17 cellular contexts compared by ENCODE assay signal in genomic region chr18:48818329-48819254, GRCh38.
DNase-seq lines count a peak whose midpoint lies in the region; ATAC-seq, FAIRE-seq and TF ChIP-seq lines count a peak whose summit lies in the region.
"Had no signal": no experiment of that assay in that cellular context is flagged by ENCODE, and none has a peak within 500 bp of the region (broad histone marks: within the 10 kb centered on the region; RNA-seq: fewer than 3 reads in every experiment).

No MANE protein-coding gene starts in this region.

- peaks cover 11% of the 10 kb centered on the region for H3K9me3 Mint-ChIP-seq in activated naive CD8-positive, alpha-beta T cell treated with anti-CD3 and anti-CD28 coated beads, Interleukin-2, amount 50 U/mL, for 24 hours
- H3K9me3 Mint-ChIP-seq: dendritic cell treated with granulocyte-macrophage colony-stimulating factor and Interleukin-4, amounts not matched to agents 40 ng/mL and 50 ng/mL, for 4 days had no signal

- ATAC-seq in activated naive CD8-positive, alpha-beta T cell treated with anti-CD3 and anti-CD28 coated beads, Interleukin-2, amount 50 U/mL, for 24 hours, result no peak
- ATAC-seq in GM18861 (IDR thresholded peaks at IDR 0.05; ENCODE audit: unreplicated experiment), result no peak
- ATAC-seq in GM21360 (IDR thresholded peaks at IDR 0.05; ENCODE audit: unreplicated experiment), result no peak
- ATAC-seq: foreskin keratinocyte, left lung had no signal

- peak; percentile 52 for DNase-seq in NCI-H2227 treated with DMSO at 0.1 percent for 48 hours (lab: John Stamatoyannopoulos, UW)
- peak; percentile 1 for DNase-seq in activated naive CD8-positive, alpha-beta T cell treated with anti-CD3 and anti-CD28 coated beads, Interleukin-2, amount 50 U/mL, for 24 hours
- DNase-seq in kidney, result peak; percentile 53
- DNase-seq in stimulated activated CD8-positive, alpha-beta memory T cell treated with anti-CD3 and anti-CD28 coated beads, Interleukin-4, amount 100 ng/mL, for 48 hours, result peak; percentile 16
- DNase-seq in GM12891 (ENCODE audit: insufficient read length, low spot score), result no peak
- no peak for DNase-seq in T1000 (lab: John Stamatoyannopoulos, UW)
- DNase-seq: foreskin keratinocyte; GDM1; NCI-H524; SJCRH30; stimulated activated naive CD4-positive, alpha-beta T cell had no signal

- FAIRE-seq in kidney (lab: Jason Lieb, UNC) (no peak), GM12891 (lab: Jason Lieb, UNC) (no peak)

- H3K4me3 ChIP-seq in kidney (ENCODE audit: low read length in 2 of 2), result no peak overlapping the region
- H3K4me3 ChIP-seq: left lung, SJCRH30 had no signal

- H3K9ac ChIP-seq in kidney (ENCODE audit: low read length in 2 of 2), result no peak overlapping the region
- H3K9ac ChIP-seq: parathyroid adenoma had no signal

- H3K4me1 Mint-ChIP-seq in activated naive CD8-positive, alpha-beta T cell treated with anti-CD3 and anti-CD28 coated beads, Interleukin-2, amount 50 U/mL, for 24 hours, result peaks cover 57% of the 10 kb centered on the region

- peaks cover 0 to 4% of the 10 kb centered on the region in 2 donors for H3K36me3 ChIP-seq in kidney (ENCODE audit: control insufficient read depth in 1 of 2, insufficient read depth in 2 of 2, low read length in 2 of 2)
- H3K36me3 ChIP-seq: SJCRH30 had no signal

- no peaks in the 10 kb centered on the region for H3K27me3 Mint-ChIP-seq in activated naive CD8-positive, alpha-beta T cell treated with anti-CD3 and anti-CD28 coated beads, Interleukin-2, amount 50 U/mL, for 24 hours
- H3K27me3 Mint-ChIP-seq: dendritic cell treated with granulocyte-macrophage colony-stimulating factor and Interleukin-4, amounts not matched to agents 40 ng/mL and 50 ng/mL, for 4 days had no signal

- peaks cover 0 to 5% of the 10 kb centered on the region in 2 donors for H3K9me3 ChIP-seq in kidney (ENCODE audit: control insufficient read depth in 1 of 2, low read length in 2 of 2)
- H3K9me3 ChIP-seq: left lung, SJCRH30 had no signal

- intact Hi-C loops in kidney (cut with DNase I), result no loop called here

- H3K36me3 Mint-ChIP-seq in activated naive CD8-positive, alpha-beta T cell treated with anti-CD3 and anti-CD28 coated beads, Interleukin-2, amount 50 U/mL, for 24 hours (ENCODE audit: low read depth), result peaks cover 12% of the 10 kb centered on the region

- H3K27ac ChIP-seq in kidney (ENCODE audit: low read depth in 2 of 2, low read length in 2 of 2), result no peak overlapping the region
- H3K27ac ChIP-seq: foreskin keratinocyte, left lung, parathyroid adenoma, SJCRH30, VCaP had no signal

- no peak overlapping the region for H3K27ac Mint-ChIP-seq in activated naive CD8-positive, alpha-beta T cell treated with anti-CD3 and anti-CD28 coated beads, Interleukin-2, amount 50 U/mL, for 24 hours
- H3K27ac Mint-ChIP-seq: dendritic cell treated with granulocyte-macrophage colony-stimulating factor and Interleukin-4, amounts not matched to agents 40 ng/mL and 50 ng/mL, for 4 days had no signal

- no peaks in the 10 kb centered on the region for H3K4me1 ChIP-seq in kidney (ENCODE audit: control insufficient read depth in 1 of 2, insufficient read depth in 1 of 2, low read depth in 1 of 2, low read length in 2 of 2)
- H3K4me1 ChIP-seq: parathyroid adenoma, SJCRH30 had no signal

- no peak for TF ChIP-seq CTCF in kidney (IDR thresholded peaks at IDR 0.05; ENCODE audit: borderline replicate concordance, extremely low read depth, insufficient read depth)

- TF ChIP-seq POLR2A in GM12891 (IDR thresholded peaks at IDR 0.05; ENCODE audit: low read depth, low read length), result no peak

- H3K4me3 Mint-ChIP-seq in activated naive CD8-positive, alpha-beta T cell treated with anti-CD3 and anti-CD28 coated beads, Interleukin-2, amount 50 U/mL, for 24 hours, result no peak overlapping the region
- H3K4me3 Mint-ChIP-seq: dendritic cell treated with granulocyte-macrophage colony-stimulating factor and Interleukin-4, amounts not matched to agents 40 ng/mL and 50 ng/mL, for 4 days had no signal

TF ChIP-seq in GM12891, 5 proteins besides CTCF, POLR2A, EP300 and RAD21:
- TF ChIP-seq SPI1 (IDR thresholded peaks at IDR 0.05; ENCODE audit: low read depth, low read length) (no peak), POU2F2 (IDR thresholded peaks at IDR 0.05; ENCODE audit: low read depth, low read length) (no peak), PAX5 (IDR thresholded peaks at IDR 0.05; ENCODE audit: insufficient read depth, low read length, severe bottlenecking) (no peak), TAF1 (IDR thresholded peaks at IDR 0.05; ENCODE audit: low read depth, low read length) (no peak), POLR2AphosphoS5 (IDR thresholded peaks at IDR 0.05; ENCODE audit: low read depth, low read length) (no peak)

Comparison
In these comparisons a context has a peak if more than half of its experiments do, and no peak if none do; other contexts are left out.
1. DNase-seq: peak in NCI-H2227 treated with DMSO at 0.1 percent for 48 hours (single experiment), activated naive CD8-positive, alpha-beta T cell treated with anti-CD3 and anti-CD28 coated beads, Interleukin-2, amount 50 U/mL, for 24 hours (single experiment), kidney (single experiment) and stimulated activated CD8-positive, alpha-beta memory T cell treated with anti-CD3 and anti-CD28 coated beads, Interleukin-4, amount 100 ng/mL, for 48 hours (single experiment); none in GM12891 (single experiment) and T1000 (single experiment).